Comparison of ENCODE assay signal across 1 cellular context in the genomic region with DNA sequence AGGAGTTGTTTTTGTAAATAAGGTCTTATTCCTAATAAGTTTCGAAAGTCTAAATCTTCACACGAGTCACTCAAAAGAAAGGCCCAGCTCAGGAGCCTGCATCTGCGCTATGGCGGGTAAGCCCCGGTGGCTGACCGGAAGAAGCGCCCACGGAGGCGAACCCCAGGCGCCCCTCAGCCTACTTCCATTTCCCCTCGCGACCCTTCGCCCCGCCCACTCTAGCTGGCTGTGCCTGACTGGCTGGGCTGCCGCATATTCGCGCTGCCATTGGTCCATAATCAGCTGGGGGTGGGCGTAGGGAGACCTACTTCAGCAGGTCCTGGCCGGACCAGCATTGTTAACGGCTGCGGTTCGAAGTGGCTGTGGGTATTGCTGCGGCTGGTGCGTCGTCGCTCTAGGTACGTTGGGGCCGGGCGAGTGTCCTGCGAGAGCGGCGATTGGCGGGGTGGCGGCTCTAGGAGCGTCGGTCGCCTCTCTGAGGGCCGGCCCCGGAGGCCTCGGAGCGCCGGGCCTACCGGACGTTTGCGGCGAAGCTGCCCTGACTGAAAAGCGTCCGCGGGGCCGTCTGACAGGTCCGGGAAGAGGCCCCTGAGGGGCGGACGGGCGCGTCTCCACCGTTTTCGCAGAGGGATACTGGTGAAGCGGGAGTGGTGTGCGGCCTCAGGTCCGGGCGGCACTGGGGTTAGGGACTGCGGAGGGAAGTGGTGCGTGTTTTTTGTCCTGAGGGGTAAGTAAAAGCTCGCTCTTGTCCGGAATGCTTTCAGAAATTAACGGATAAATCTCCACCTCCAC.
TF ChIP-seq lines count a peak whose summit lies in the region.

A gene with protein sequence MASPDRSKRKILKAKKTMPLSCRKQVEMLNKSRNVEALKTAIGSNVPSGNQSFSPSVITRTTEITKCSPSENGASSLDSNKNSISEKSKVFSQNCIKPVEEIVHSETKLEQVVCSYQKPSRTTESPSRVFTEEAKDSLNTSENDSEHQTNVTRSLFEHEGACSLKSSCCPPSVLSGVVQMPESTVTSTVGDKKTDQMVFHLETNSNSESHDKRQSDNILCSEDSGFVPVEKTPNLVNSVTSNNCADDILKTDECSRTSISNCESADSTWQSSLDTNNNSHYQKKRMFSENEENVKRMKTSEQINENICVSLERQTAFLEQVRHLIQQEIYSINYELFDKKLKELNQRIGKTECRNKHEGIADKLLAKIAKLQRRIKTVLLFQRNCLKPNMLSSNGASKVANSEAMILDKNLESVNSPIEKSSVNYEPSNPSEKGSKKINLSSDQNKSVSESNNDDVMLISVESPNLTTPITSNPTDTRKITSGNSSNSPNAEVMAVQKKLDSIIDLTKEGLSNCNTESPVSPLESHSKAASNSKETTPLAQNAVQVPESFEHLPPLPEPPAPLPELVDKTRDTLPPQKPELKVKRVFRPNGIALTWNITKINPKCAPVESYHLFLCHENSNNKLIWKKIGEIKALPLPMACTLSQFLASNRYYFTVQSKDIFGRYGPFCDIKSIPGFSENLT (plus strand): TSS at position 337 of the 792 bp plus-strand sequence. CDS start 44,560 bp downstream, outside the sequence.

TF ChIP-seq in K562, 482 proteins besides CTCF, POLR2A, EP300 and RAD21 (continued from another document and continues in another):
- TF ChIP-seq, protein P1, sequence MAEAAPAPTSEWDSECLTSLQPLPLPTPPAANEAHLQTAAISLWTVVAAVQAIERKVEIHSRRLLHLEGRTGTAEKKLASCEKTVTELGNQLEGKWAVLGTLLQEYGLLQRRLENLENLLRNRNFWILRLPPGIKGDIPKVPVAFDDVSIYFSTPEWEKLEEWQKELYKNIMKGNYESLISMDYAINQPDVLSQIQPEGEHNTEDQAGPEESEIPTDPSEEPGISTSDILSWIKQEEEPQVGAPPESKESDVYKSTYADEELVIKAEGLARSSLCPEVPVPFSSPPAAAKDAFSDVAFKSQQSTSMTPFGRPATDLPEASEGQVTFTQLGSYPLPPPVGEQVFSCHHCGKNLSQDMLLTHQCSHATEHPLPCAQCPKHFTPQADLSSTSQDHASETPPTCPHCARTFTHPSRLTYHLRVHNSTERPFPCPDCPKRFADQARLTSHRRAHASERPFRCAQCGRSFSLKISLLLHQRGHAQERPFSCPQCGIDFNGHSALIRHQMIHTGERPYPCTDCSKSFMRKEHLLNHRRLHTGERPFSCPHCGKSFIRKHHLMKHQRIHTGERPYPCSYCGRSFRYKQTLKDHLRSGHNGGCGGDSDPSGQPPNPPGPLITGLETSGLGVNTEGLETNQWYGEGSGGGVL (CRISPR knock-in tag; IDR thresholded peaks at IDR 0.05), result no peak
- TF ChIP-seq SAFB2 (IDR thresholded peaks at IDR 0.05; ENCODE audit: borderline replicate concordance, low read depth, low read length, severe bottlenecking) (no peak), ZNF282 (CRISPR knock-in tag; IDR thresholded peaks at IDR 0.05) (no peak), PURB (CRISPR knock-in tag; IDR thresholded peaks at IDR 0.05; ENCODE audit: low read depth) (no peak), ERF (CRISPR knock-in tag; IDR thresholded peaks at IDR 0.05) (0 out of 2 replicates have a peak, but pooled peaks have one; percentile 25), TAF7 (tag; IDR thresholded peaks at IDR 0.05) (peak; percentile 87), PRPF4 (IDR thresholded peaks at IDR 0.05; ENCODE audit: insufficient read depth, low read depth, low read length, poor library complexity, severe bottlenecking) (peak; percentile 77), CHD1 (IDR thresholded peaks at IDR 0.05; ENCODE audit: low read length) (peak; percentile 87), RFX1 (IDR thresholded peaks at IDR 0.05) (no peak), YY1 (IDR thresholded peaks at IDR 0.05; ENCODE audit: borderline replicate concordance in 1 of 3, control insufficient read depth in 1 of 3, extremely low read depth in 1 of 3, insufficient read depth in 3 of 3, insufficient read length in 1 of 3, insufficient replicate concordance in 2 of 3, low read depth in 1 of 3, low read length in 2 of 3) (peak in 1 of 3 experiments; percentile 4), FOSL1 (tag; conservative IDR thresholded peaks at IDR 0.05) (0 out of 2 replicates have a peak, but pooled peaks have one; percentile 24), KHSRP (IDR thresholded peaks at IDR 0.05) (no peak), CC2D1A (IDR thresholded peaks at IDR 0.05) (peak; percentile 97), ZNF668 (CRISPR knock-in tag; IDR thresholded peaks at IDR 0.05) (no peak), ZNF431 (CRISPR knock-in tag; IDR thresholded peaks at IDR 0.05) (no peak), TCF3 (CRISPR knock-in tag; IDR thresholded peaks at IDR 0.05) (peak; percentile 53; the same call in 1 of the 2 replicates), NR3C1 (CRISPR knock-in tag; IDR thresholded peaks at IDR 0.05) (0 out of 2 replicates have a peak, but pooled peaks have one; percentile 6), IFI16 (CRISPR knock-in tag; IDR thresholded peaks at IDR 0.05) (no peak), HEY1 (CRISPR knock-in tag; IDR thresholded peaks at IDR 0.05; ENCODE audit: borderline replicate concordance) (no peak), ZNF75A (CRISPR knock-in tag; IDR thresholded peaks at IDR 0.05) (no peak), ZZZ3 (IDR thresholded peaks at IDR 0.05) (no peak), TRIM28 (IDR thresholded peaks at IDR 0.05) (peak; percentile 99), CTBP1 (IDR thresholded peaks at IDR 0.05; ENCODE audit: borderline replicate concordance) (peak; percentile 52; the same call in 1 of the 2 replicates), MCM2 (IDR thresholded peaks at IDR 0.05; ENCODE audit: low read depth) (no peak), DMBX1 (CRISPR knock-in tag; IDR thresholded peaks at IDR 0.05; ENCODE audit: borderline replicate concordance) (no peak; the same call in 1 of the 2 replicates)
- TF ChIP-seq, protein P2, sequence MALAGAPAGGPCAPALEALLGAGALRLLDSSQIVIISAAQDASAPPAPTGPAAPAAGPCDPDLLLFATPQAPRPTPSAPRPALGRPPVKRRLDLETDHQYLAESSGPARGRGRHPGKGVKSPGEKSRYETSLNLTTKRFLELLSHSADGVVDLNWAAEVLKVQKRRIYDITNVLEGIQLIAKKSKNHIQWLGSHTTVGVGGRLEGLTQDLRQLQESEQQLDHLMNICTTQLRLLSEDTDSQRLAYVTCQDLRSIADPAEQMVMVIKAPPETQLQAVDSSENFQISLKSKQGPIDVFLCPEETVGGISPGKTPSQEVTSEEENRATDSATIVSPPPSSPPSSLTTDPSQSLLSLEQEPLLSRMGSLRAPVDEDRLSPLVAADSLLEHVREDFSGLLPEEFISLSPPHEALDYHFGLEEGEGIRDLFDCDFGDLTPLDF (CRISPR knock-in tag; IDR thresholded peaks at IDR 0.05), result 0 out of 2 replicates have a peak, but pooled peaks have one; percentile 48
- TF ChIP-seq, protein P3, sequence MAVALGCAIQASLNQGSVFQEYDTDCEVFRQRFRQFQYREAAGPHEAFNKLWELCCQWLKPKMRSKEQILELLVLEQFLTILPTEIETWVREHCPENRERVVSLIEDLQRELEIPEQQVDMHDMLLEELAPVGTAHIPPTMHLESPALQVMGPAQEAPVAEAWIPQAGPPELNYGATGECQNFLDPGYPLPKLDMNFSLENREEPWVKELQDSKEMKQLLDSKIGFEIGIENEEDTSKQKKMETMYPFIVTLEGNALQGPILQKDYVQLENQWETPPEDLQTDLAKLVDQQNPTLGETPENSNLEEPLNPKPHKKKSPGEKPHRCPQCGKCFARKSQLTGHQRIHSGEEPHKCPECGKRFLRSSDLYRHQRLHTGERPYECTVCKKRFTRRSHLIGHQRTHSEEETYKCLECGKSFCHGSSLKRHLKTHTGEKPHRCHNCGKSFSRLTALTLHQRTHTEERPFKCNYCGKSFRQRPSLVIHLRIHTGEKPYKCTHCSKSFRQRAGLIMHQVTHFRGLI (CRISPR knock-in tag; IDR thresholded peaks at IDR 0.05), result no peak
- TF ChIP-seq, protein P4, sequence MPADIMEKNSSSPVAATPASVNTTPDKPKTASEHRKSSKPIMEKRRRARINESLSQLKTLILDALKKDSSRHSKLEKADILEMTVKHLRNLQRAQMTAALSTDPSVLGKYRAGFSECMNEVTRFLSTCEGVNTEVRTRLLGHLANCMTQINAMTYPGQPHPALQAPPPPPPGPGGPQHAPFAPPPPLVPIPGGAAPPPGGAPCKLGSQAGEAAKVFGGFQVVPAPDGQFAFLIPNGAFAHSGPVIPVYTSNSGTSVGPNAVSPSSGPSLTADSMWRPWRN (IDR thresholded peaks at IDR 0.05; ENCODE audit: low read depth), result no peak
- TF ChIP-seq, protein P5, sequence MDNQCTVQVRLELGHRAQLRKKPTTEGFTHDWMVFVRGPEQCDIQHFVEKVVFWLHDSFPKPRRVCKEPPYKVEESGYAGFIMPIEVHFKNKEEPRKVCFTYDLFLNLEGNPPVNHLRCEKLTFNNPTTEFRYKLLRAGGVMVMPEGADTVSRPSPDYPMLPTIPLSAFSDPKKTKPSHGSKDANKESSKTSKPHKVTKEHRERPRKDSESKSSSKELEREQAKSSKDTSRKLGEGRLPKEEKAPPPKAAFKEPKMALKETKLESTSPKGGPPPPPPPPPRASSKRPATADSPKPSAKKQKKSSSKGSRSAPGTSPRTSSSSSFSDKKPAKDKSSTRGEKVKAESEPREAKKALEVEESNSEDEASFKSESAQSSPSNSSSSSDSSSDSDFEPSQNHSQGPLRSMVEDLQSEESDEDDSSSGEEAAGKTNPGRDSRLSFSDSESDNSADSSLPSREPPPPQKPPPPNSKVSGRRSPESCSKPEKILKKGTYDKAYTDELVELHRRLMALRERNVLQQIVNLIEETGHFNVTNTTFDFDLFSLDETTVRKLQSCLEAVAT (IDR thresholded peaks at IDR 0.05), result peak in 1 of 2 experiments; percentile 87; a peak in 3 of 4 replicates
- TF ChIP-seq, protein P6, sequence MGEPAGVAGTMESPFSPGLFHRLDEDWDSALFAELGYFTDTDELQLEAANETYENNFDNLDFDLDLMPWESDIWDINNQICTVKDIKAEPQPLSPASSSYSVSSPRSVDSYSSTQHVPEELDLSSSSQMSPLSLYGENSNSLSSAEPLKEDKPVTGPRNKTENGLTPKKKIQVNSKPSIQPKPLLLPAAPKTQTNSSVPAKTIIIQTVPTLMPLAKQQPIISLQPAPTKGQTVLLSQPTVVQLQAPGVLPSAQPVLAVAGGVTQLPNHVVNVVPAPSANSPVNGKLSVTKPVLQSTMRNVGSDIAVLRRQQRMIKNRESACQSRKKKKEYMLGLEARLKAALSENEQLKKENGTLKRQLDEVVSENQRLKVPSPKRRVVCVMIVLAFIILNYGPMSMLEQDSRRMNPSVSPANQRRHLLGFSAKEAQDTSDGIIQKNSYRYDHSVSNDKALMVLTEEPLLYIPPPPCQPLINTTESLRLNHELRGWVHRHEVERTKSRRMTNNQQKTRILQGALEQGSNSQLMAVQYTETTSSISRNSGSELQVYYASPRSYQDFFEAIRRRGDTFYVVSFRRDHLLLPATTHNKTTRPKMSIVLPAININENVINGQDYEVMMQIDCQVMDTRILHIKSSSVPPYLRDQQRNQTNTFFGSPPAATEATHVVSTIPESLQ (CRISPR knock-in tag; IDR thresholded peaks at IDR 0.05), result peak; percentile 80; the same call in 1 of the 2 replicates
- TF ChIP-seq, protein P7, sequence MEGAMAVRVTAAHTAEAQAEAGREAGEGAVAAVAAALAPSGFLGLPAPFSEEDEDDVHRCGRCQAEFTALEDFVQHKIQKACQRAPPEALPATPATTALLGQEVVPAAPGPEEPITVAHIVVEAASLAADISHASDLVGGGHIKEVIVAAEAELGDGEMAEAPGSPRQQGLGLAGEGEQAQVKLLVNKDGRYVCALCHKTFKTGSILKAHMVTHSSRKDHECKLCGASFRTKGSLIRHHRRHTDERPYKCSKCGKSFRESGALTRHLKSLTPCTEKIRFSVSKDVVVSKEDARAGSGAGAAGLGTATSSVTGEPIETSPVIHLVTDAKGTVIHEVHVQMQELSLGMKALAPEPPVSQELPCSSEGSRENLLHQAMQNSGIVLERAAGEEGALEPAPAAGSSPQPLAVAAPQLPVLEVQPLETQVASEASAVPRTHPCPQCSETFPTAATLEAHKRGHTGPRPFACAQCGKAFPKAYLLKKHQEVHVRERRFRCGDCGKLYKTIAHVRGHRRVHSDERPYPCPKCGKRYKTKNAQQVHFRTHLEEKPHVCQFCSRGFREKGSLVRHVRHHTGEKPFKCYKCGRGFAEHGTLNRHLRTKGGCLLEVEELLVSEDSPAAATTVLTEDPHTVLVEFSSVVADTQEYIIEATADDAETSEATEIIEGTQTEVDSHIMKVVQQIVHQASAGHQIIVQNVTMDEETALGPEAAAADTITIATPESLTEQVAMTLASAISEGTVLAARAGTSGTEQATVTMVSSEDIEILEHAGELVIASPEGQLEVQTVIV (CRISPR knock-in tag; IDR thresholded peaks at IDR 0.05; ENCODE audit: borderline replicate concordance), result no peak
- TF ChIP-seq, protein P8, sequence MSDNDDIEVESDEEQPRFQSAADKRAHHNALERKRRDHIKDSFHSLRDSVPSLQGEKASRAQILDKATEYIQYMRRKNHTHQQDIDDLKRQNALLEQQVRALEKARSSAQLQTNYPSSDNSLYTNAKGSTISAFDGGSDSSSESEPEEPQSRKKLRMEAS (CRISPR knock-in tag; IDR thresholded peaks at IDR 0.05), result no peak; the same call in 1 of the 2 replicates
- TF ChIP-seq, protein P9, sequence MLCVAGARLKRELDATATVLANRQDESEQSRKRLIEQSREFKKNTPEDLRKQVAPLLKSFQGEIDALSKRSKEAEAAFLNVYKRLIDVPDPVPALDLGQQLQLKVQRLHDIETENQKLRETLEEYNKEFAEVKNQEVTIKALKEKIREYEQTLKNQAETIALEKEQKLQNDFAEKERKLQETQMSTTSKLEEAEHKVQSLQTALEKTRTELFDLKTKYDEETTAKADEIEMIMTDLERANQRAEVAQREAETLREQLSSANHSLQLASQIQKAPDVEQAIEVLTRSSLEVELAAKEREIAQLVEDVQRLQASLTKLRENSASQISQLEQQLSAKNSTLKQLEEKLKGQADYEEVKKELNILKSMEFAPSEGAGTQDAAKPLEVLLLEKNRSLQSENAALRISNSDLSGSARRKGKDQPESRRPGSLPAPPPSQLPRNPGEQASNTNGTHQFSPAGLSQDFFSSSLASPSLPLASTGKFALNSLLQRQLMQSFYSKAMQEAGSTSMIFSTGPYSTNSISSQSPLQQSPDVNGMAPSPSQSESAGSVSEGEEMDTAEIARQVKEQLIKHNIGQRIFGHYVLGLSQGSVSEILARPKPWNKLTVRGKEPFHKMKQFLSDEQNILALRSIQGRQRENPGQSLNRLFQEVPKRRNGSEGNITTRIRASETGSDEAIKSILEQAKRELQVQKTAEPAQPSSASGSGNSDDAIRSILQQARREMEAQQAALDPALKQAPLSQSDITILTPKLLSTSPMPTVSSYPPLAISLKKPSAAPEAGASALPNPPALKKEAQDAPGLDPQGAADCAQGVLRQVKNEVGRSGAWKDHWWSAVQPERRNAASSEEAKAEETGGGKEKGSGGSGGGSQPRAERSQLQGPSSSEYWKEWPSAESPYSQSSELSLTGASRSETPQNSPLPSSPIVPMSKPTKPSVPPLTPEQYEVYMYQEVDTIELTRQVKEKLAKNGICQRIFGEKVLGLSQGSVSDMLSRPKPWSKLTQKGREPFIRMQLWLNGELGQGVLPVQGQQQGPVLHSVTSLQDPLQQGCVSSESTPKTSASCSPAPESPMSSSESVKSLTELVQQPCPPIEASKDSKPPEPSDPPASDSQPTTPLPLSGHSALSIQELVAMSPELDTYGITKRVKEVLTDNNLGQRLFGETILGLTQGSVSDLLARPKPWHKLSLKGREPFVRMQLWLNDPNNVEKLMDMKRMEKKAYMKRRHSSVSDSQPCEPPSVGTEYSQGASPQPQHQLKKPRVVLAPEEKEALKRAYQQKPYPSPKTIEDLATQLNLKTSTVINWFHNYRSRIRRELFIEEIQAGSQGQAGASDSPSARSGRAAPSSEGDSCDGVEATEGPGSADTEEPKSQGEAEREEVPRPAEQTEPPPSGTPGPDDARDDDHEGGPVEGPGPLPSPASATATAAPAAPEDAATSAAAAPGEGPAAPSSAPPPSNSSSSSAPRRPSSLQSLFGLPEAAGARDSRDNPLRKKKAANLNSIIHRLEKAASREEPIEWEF (CRISPR knock-in tag; IDR thresholded peaks at IDR 0.05), result no peak
